1 cellular context compared by ENCODE assay signal in genomic region chr1:11648732-11649158, GRCh38.
A peak's percentile ranks its signal among the peaks of the same experiment; 100 is the strongest.
TF ChIP-seq lines count a peak whose summit lies in the region.

No MANE protein-coding gene starts in this region.

TF ChIP-seq in K562, 482 proteins besides CTCF, POLR2A, EP300 and RAD21 (continues in another document):
- TF ChIP-seq SREBF1 (IDR thresholded peaks at IDR 0.05; ENCODE audit: borderline replicate concordance, low read depth, low read length) (no peak), IRF1 (CRISPR knock-in tag; IDR thresholded peaks at IDR 0.05; ENCODE audit: borderline replicate concordance) (no peak), SP1 (CRISPR knock-in tag; IDR thresholded peaks at IDR 0.05) (peak; percentile 41; the same call in 1 of the 2 replicates), ZNF589 (CRISPR knock-in tag; IDR thresholded peaks at IDR 0.05; ENCODE audit: low read depth) (no peak), SIN3A (IDR thresholded peaks at IDR 0.05; ENCODE audit: borderline replicate concordance in 2 of 2, control insufficient read depth in 1 of 2, low read depth in 2 of 2, low read length in 2 of 2) (peak in 1 of 2 experiments; percentile 55; a peak in 1 of 4 replicates), ZNF134 (CRISPR knock-in tag; conservative IDR thresholded peaks at IDR 0.05) (no peak), ZBTB7A (IDR thresholded peaks at IDR 0.05; ENCODE audit: borderline replicate concordance, control insufficient read depth, low read depth, low read length) (peak; percentile 52; the same call in 1 of the 2 replicates), THRAP3 (IDR thresholded peaks at IDR 0.05; ENCODE audit: borderline replicate concordance) (no peak), HLTF (IDR thresholded peaks at IDR 0.05) (no peak), BCL6 (CRISPR knock-in tag; IDR thresholded peaks at IDR 0.05) (no peak), ZNF57 (CRISPR knock-in tag; IDR thresholded peaks at IDR 0.05) (no peak), RUNX1 (IDR thresholded peaks at IDR 0.05; ENCODE audit: low read depth) (no peak), SMC3 (conservative IDR thresholded peaks at IDR 0.05; ENCODE audit: insufficient read depth, low read depth, low read length) (0 out of 2 replicates have a peak, but pooled peaks have one; percentile 19), YBX1 (IDR thresholded peaks at IDR 0.05) (no peak), AFF1 (IDR thresholded peaks at IDR 0.05; ENCODE audit: low read depth in 1 of 2, partially characterized antibody in 2 of 2) (no peak), RBM39 (optimal IDR thresholded peaks at IDR 0.05; ENCODE audit: low read depth, low read length) (no peak), MECOM (CRISPR knock-in tag; IDR thresholded peaks at IDR 0.05) (no peak), ZKSCAN1 (IDR thresholded peaks at IDR 0.05; ENCODE audit: low read depth, low read length) (0 out of 2 replicates have a peak, but pooled peaks have one; percentile 19), NFIX (CRISPR knock-in tag; IDR thresholded peaks at IDR 0.05; ENCODE audit: low read depth) (no peak), E2F6 (IDR thresholded peaks at IDR 0.05; ENCODE audit: borderline replicate concordance in 1 of 2, extremely low read depth in 1 of 2, insufficient read depth in 1 of 2, insufficient read length in 1 of 2, low read depth in 1 of 2, low read length in 1 of 2, poor library complexity in 1 of 2, severe bottlenecking in 1 of 2) (peak in 1 of 2 experiments; percentile 15), BACH1 (tag; IDR thresholded peaks at IDR 0.05) (no peak), MTA3 (IDR thresholded peaks at IDR 0.05; ENCODE audit: borderline replicate concordance) (0 out of 2 replicates have a peak, but pooled peaks have one; percentile 39), FOSL1 (tag; conservative IDR thresholded peaks at IDR 0.05) (no peak), BRF1 (IDR thresholded peaks at IDR 0.05; ENCODE audit: borderline replicate concordance, extremely low read depth, insufficient read length) (no peak)
- TF ChIP-seq, protein P1, sequence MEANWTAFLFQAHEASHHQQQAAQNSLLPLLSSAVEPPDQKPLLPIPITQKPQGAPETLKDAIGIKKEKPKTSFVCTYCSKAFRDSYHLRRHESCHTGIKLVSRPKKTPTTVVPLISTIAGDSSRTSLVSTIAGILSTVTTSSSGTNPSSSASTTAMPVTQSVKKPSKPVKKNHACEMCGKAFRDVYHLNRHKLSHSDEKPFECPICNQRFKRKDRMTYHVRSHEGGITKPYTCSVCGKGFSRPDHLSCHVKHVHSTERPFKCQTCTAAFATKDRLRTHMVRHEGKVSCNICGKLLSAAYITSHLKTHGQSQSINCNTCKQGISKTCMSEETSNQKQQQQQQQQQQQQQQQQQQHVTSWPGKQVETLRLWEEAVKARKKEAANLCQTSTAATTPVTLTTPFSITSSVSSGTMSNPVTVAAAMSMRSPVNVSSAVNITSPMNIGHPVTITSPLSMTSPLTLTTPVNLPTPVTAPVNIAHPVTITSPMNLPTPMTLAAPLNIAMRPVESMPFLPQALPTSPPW (CRISPR knock-in tag; IDR thresholded peaks at IDR 0.05) = peak; percentile 43
- TF ChIP-seq, protein P2, sequence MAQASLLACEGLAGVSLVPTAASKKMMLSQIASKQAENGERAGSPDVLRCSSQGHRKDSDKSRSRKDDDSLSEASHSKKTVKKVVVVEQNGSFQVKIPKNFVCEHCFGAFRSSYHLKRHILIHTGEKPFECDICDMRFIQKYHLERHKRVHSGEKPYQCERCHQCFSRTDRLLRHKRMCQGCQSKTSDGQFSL (CRISPR knock-in tag; IDR thresholded peaks at IDR 0.05) = peak; percentile 36; the same call in 1 of the 2 replicates
- TF ChIP-seq, protein P2 (tag; IDR thresholded peaks at IDR 0.05) = no peak
- TF ChIP-seq, protein P3, sequence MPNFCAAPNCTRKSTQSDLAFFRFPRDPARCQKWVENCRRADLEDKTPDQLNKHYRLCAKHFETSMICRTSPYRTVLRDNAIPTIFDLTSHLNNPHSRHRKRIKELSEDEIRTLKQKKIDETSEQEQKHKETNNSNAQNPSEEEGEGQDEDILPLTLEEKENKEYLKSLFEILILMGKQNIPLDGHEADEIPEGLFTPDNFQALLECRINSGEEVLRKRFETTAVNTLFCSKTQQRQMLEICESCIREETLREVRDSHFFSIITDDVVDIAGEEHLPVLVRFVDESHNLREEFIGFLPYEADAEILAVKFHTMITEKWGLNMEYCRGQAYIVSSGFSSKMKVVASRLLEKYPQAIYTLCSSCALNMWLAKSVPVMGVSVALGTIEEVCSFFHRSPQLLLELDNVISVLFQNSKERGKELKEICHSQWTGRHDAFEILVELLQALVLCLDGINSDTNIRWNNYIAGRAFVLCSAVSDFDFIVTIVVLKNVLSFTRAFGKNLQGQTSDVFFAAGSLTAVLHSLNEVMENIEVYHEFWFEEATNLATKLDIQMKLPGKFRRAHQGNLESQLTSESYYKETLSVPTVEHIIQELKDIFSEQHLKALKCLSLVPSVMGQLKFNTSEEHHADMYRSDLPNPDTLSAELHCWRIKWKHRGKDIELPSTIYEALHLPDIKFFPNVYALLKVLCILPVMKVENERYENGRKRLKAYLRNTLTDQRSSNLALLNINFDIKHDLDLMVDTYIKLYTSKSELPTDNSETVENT (CRISPR knock-in tag; IDR thresholded peaks at IDR 0.05) = 0 out of 2 replicates have a peak, but pooled peaks have one; percentile 38
- TF ChIP-seq, protein P4, sequence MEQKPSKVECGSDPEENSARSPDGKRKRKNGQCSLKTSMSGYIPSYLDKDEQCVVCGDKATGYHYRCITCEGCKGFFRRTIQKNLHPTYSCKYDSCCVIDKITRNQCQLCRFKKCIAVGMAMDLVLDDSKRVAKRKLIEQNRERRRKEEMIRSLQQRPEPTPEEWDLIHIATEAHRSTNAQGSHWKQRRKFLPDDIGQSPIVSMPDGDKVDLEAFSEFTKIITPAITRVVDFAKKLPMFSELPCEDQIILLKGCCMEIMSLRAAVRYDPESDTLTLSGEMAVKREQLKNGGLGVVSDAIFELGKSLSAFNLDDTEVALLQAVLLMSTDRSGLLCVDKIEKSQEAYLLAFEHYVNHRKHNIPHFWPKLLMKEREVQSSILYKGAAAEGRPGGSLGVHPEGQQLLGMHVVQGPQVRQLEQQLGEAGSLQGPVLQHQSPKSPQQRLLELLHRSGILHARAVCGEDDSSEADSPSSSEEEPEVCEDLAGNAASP (IDR thresholded peaks at IDR 0.05) = no peak
- TF ChIP-seq, protein P5, sequence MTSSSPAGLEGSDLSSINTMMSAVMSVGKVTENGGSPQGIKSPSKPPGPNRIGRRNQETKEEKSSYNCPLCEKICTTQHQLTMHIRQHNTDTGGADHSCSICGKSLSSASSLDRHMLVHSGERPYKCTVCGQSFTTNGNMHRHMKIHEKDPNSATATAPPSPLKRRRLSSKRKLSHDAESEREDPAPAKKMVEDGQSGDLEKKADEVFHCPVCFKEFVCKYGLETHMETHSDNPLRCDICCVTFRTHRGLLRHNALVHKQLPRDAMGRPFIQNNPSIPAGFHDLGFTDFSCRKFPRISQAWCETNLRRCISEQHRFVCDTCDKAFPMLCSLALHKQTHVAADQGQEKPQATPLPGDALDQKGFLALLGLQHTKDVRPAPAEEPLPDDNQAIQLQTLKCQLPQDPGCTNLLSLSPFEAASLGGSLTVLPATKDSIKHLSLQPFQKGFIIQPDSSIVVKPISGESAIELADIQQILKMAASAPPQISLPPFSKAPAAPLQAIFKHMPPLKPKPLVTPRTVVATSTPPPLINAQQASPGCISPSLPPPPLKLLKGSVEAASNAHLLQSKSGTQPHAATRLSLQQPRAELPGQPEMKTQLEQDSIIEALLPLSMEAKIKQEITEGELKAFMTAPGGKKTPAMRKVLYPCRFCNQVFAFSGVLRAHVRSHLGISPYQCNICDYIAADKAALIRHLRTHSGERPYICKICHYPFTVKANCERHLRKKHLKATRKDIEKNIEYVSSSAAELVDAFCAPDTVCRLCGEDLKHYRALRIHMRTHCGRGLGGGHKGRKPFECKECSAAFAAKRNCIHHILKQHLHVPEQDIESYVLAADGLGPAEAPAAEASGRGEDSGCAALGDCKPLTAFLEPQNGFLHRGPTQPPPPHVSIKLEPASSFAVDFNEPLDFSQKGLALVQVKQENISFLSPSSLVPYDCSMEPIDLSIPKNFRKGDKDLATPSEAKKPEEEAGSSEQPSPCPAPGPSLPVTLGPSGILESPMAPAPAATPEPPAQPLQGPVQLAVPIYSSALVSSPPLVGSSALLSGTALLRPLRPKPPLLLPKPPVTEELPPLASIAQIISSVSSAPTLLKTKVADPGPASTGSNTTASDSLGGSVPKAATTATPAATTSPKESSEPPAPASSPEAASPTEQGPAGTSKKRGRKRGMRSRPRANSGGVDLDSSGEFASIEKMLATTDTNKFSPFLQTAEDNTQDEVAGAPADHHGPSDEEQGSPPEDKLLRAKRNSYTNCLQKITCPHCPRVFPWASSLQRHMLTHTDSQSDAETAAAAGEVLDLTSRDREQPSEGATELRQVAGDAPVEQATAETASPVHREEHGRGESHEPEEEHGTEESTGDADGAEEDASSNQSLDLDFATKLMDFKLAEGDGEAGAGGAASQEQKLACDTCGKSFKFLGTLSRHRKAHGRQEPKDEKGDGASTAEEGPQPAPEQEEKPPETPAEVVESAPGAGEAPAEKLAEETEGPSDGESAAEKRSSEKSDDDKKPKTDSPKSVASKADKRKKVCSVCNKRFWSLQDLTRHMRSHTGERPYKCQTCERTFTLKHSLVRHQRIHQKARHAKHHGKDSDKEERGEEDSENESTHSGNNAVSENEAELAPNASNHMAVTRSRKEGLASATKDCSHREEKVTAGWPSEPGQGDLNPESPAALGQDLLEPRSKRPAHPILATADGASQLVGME (CRISPR knock-in tag; IDR thresholded peaks at IDR 0.05) = no peak
- TF ChIP-seq, protein P6, sequence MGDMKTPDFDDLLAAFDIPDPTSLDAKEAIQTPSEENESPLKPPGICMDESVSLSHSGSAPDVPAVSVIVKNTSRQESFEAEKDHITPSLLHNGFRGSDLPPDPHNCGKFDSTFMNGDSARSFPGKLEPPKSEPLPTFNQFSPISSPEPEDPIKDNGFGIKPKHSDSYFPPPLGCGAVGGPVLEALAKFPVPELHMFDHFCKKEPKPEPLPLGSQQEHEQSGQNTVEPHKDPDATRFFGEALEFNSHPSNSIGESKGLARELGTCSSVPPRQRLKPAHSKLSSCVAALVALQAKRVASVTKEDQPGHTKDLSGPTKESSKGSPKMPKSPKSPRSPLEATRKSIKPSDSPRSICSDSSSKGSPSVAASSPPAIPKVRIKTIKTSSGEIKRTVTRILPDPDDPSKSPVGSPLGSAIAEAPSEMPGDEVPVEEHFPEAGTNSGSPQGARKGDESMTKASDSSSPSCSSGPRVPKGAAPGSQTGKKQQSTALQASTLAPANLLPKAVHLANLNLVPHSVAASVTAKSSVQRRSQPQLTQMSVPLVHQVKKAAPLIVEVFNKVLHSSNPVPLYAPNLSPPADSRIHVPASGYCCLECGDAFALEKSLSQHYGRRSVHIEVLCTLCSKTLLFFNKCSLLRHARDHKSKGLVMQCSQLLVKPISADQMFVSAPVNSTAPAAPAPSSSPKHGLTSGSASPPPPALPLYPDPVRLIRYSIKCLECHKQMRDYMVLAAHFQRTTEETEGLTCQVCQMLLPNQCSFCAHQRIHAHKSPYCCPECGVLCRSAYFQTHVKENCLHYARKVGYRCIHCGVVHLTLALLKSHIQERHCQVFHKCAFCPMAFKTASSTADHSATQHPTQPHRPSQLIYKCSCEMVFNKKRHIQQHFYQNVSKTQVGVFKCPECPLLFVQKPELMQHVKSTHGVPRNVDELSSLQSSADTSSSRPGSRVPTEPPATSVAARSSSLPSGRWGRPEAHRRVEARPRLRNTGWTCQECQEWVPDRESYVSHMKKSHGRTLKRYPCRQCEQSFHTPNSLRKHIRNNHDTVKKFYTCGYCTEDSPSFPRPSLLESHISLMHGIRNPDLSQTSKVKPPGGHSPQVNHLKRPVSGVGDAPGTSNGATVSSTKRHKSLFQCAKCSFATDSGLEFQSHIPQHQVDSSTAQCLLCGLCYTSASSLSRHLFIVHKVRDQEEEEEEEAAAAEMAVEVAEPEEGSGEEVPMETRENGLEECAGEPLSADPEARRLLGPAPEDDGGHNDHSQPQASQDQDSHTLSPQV (IDR thresholded peaks at IDR 0.05) = no peak
